14 cellular contexts compared by ENCODE assay signal in genomic region chr15:43893956-43894355, GRCh38.
"Had no signal": no experiment of that assay in that cellular context is flagged by ENCODE, and none has a peak within 500 bp of the region (broad histone marks: within the 10 kb centered on the region; RNA-seq: fewer than 3 reads in every experiment).

No MANE protein-coding gene starts in this region.

- H3K27me3 Mint-ChIP-seq: dendritic cell treated with granulocyte-macrophage colony-stimulating factor and Interleukin-4, amounts not matched to agents 40 ng/mL and 50 ng/mL, for 4 days; progenitor cell of endocrine pancreas; stimulated activated naive CD8-positive, alpha-beta T cell treated with anti-CD3 and anti-CD28 coated beads, Interleukin-15, Interleukin-2, amounts not matched to agents 100 ng/mL and 50 ng/mL, for 24 hours; T-helper 17 cell had no signal

- H3K4me3 Mint-ChIP-seq: dendritic cell treated with granulocyte-macrophage colony-stimulating factor and Interleukin-4, amounts not matched to agents 40 ng/mL and 50 ng/mL, for 4 days; natural killer cell; stimulated activated naive CD8-positive, alpha-beta T cell treated with anti-CD3 and anti-CD28 coated beads, Interleukin-15, Interleukin-2, amounts not matched to agents 100 ng/mL and 50 ng/mL, for 24 hours; T-helper 17 cell had no signal

- H3K9me3 ChIP-seq: sigmoid colon, tibial artery, vagina had no signal

- DNase-seq: activated CD4-positive, alpha-beta T cell treated with anti-CD3 and anti-CD28 coated beads, Interleukin-2, amount 50 U/mL, for 4 hours; activated gamma-delta T cell treated with Interleukin-2 at 50 U/mL for 16 hours; activated T-cell treated with anti-CD3 and anti-CD28 coated beads, Interleukin-2, amount 50 U/mL, for 48 hours; hypothalamus; natural killer cell; nucleus accumbens; sigmoid colon; stimulated activated CD4-positive, alpha-beta T cell treated with anti-CD3 and anti-CD28 coated beads, Interleukin-12 subunit alpha, Interleukin-12 subunit beta, amount 100 ng/mL, for 4 hours; T-helper 17 cell; tibial artery had no signal

- ATAC-seq: natural killer cell, T-helper 17 cell had no signal

- H3K27me3 ChIP-seq: sigmoid colon, tibial artery, vagina had no signal

- H3K36me3 ChIP-seq: sigmoid colon, tibial artery, vagina had no signal

- H3K4me3 ChIP-seq: sigmoid colon, tibial artery, vagina had no signal

- H3K9me3 Mint-ChIP-seq: dendritic cell treated with granulocyte-macrophage colony-stimulating factor and Interleukin-4, amounts not matched to agents 40 ng/mL and 50 ng/mL, for 4 days; natural killer cell; stimulated activated naive CD8-positive, alpha-beta T cell treated with anti-CD3 and anti-CD28 coated beads, Interleukin-15, Interleukin-2, amounts not matched to agents 100 ng/mL and 50 ng/mL, for 24 hours had no signal

- H3K27ac Mint-ChIP-seq: dendritic cell treated with granulocyte-macrophage colony-stimulating factor and Interleukin-4, amounts not matched to agents 40 ng/mL and 50 ng/mL, for 4 days; natural killer cell; progenitor cell of endocrine pancreas; stimulated activated naive CD8-positive, alpha-beta T cell treated with anti-CD3 and anti-CD28 coated beads, Interleukin-15, Interleukin-2, amounts not matched to agents 100 ng/mL and 50 ng/mL, for 24 hours; T-helper 17 cell had no signal

- H3K4me1 ChIP-seq: tibial artery, vagina had no signal

- H3K4me1 Mint-ChIP-seq: natural killer cell had no signal

- H3K36me3 Mint-ChIP-seq: natural killer cell had no signal

- H3K27ac ChIP-seq: tibial artery, vagina had no signal
